ENCODE assay signal across 21 cellular contexts in the genomic region with DNA sequence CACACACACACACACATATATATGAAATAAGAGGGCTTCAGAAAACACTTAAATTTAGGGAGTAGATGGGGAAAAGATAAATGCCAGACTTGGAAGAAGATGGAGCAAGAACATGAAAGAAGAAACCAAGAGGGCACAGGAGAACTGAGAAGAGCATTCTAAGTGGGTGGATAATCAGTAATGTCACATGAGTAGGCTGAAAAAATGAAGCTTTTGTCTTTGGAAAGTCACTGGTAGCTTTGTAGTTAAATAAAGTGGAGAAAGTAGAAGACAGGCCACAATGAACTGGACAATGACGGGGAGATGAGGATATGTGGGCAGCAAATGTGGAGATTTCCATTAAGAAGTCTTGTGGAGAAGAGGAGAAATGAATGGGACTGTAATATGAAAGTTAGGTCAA. TPM values are rescaled to one million over a fixed set of nuclear protein-coding genes. Genes with fewer than 3 reads are reported as not detected.
DNase-seq lines count a peak whose midpoint lies in the region; ATAC-seq, FAIRE-seq and TF ChIP-seq lines count a peak whose summit lies in the region.
"Had no signal": no experiment of that assay in that cellular context is flagged by ENCODE, and none has a peak within 500 bp of the region (broad histone marks: within the 10 kb centered on the region; RNA-seq: fewer than 3 reads in every experiment).

No MANE protein-coding gene starts in this region.

- no peaks in the 10 kb centered on the region for H3K27me3 ChIP-seq in parathyroid adenoma (ENCODE audit: control insufficient read depth, insufficient read depth, low read length)

- no peak for TF ChIP-seq EP300 in A549 (IDR thresholded peaks at IDR 0.05)

- no peak for TF ChIP-seq POLR2A in A549 (IDR thresholded peaks at IDR 0.05; ENCODE audit: low read length)

- 91% methylated on average over 1 of the region's 1 CpG for WGBS in A549 (ENCODE audit: missing lambda C conversion rate)

- intact Hi-C loops in mucosa of descending colon (cut with DNase I, micrococcal nuclease) = no loop called here

- H3K27ac ChIP-seq in A549 (peak overlapping the region in 1 of 2 experiments; percentile 95; a peak in 3 of 6 replicates), HEK293 (ENCODE audit: extremely low read depth, low read depth, low read length) (no peak overlapping the region), parathyroid adenoma (no peak overlapping the region)
- H3K27ac ChIP-seq: BLaER1 had no signal

- ATAC-seq in A549 (no peak), HG03460 (IDR thresholded peaks at IDR 0.05; ENCODE audit: unreplicated experiment) (no peak), GM21723 (IDR thresholded peaks at IDR 0.05; ENCODE audit: unreplicated experiment) (no peak), mucosa of descending colon (no peak)

- no peak for DNase-seq in A549 (ENCODE audit: low read depth in 1 of 2, low spot score in 1 of 2)
- DNase-seq in SK-MEL-5 (ENCODE audit: low read depth, low spot score) = peak; percentile 74
- no peak for DNase-seq in activated CD4-positive, alpha-beta T cell treated with anti-CD3 and anti-CD28 coated beads, Interleukin-2, amount 50 U/mL, for 1 hour
- DNase-seq in mucosa of descending colon = no peak
- DNase-seq: DMS79 treated with DMSO at 0.1 percent for 48 hours, H7, MM.1S, NCI-H1092, NCI-H146, NCI-H2081, NCI-H2171 treated with DMSO at 0.1 percent for 48 hours, NCI-H446, NCI-H69, RPMI8226, SIG-M5 had no signal

- peaks cover 7% of the 10 kb centered on the region for H3K79me2 ChIP-seq in parathyroid adenoma

- H3K9me3 ChIP-seq in A549 = no peaks in the 10 kb centered on the region
- H3K9me3 ChIP-seq in HEK293 (ENCODE audit: control insufficient read depth, insufficient read depth, low read depth, low read length) = no peaks in the 10 kb centered on the region
- H3K9me3 ChIP-seq in parathyroid adenoma (ENCODE audit: control insufficient read depth, low read length) = no peaks in the 10 kb centered on the region
- no peaks in the 10 kb centered on the region for H3K9me3 ChIP-seq in mucosa of descending colon
- H3K9me3 ChIP-seq: BLaER1 had no signal

- H3K9ac ChIP-seq in parathyroid adenoma = no peak overlapping the region
- H3K9ac ChIP-seq: BLaER1 had no signal

- H3K4me1 ChIP-seq in A549 = peaks cover 24% of the 10 kb centered on the region
- peaks cover 5% of the 10 kb centered on the region for H3K4me1 ChIP-seq in HEK293 (ENCODE audit: control insufficient read depth, insufficient read depth, low read length)
- H3K4me1 ChIP-seq in parathyroid adenoma = peaks cover 16% of the 10 kb centered on the region
- H3K4me1 ChIP-seq in mucosa of descending colon (ENCODE audit: low read depth) = peaks cover 33% of the 10 kb centered on the region

- TF ChIP-seq RAD21 in A549 (conservative IDR thresholded peaks at IDR 0.05 in 1 of 2, IDR thresholded peaks at IDR 0.05 in 1 of 2) = no peak

- no peak overlapping the region for H3K4me3 ChIP-seq in A549
- no peak overlapping the region for H3K4me3 ChIP-seq in HEK293 (ENCODE audit: low read depth, low read length)
- peak overlapping the region; percentile 77 for H3K4me3 ChIP-seq in parathyroid adenoma (ENCODE audit: low read depth, low read length)
- no peak overlapping the region for H3K4me3 ChIP-seq in mucosa of descending colon
- H3K4me3 ChIP-seq: BLaER1 had no signal

- no peak overlapping the region for H2AFZ ChIP-seq in parathyroid adenoma

- FAIRE-seq in A549 (lab: Jason Lieb, UNC) = no peak
- FAIRE-seq: A204.1 had no signal

- POLR2A ChIA-PET in A549 (lab: Yijun Ruan, JAX) = interaction anchor here (0.6 kb wide), 1 partner anchor 15 kb away, joined by 3 read pairs; no protein-coding TSS in a partner anchor
- POLR2A ChIA-PET in HEK293 (lab: Yijun Ruan, JAX) = no interaction called here

- H3K36me3 ChIP-seq in HEK293 (ENCODE audit: control insufficient read depth in 2 of 2, insufficient read depth in 1 of 2, low read length in 2 of 2) (no peaks in the 10 kb centered on the region), parathyroid adenoma (ENCODE audit: control insufficient read depth, insufficient read depth, low read length) (no peaks in the 10 kb centered on the region), mucosa of descending colon (ENCODE audit: low read depth) (no peaks in the 10 kb centered on the region)
- H3K36me3 ChIP-seq: BLaER1 had no signal

- CTCF ChIA-PET in A549 (lab: Yijun Ruan, JAX) (interaction anchor here (0.7 to 11.4 kb wide), 2 partner anchors 19 to 33 kb away, joined by 3 to 85 read pairs; no protein-coding TSS in a partner anchor), HEK293 (lab: Yijun Ruan, JAX) (interaction anchor here (1.3 kb wide), 1 partner anchor 127 kb away, joined by 4 read pairs; no protein-coding TSS in a partner anchor)

- peak overlapping the region; percentile 92 for H3K4me2 ChIP-seq in A549
- no peak overlapping the region for H3K4me2 ChIP-seq in parathyroid adenoma (ENCODE audit: low read length)
- H3K4me2 ChIP-seq: BLaER1 had no signal

- TF ChIP-seq CTCF in A549 (IDR thresholded peaks at IDR 0.05) = no peak
- no peak for TF ChIP-seq CTCF in HEK293 (tag by site-specific recombination; IDR thresholded peaks at IDR 0.05)
- no peak for TF ChIP-seq CTCF in parathyroid adenoma (IDR thresholded peaks at IDR 0.05)
- TF ChIP-seq CTCF in mucosa of descending colon (IDR thresholded peaks at IDR 0.05) = no peak

- in situ Hi-C loops in SK-MEL-5 (cut with HindIII; ENCODE audit: low pct_unique_long_range_greater_than_20kb, low sequenced_read_pairs) = no loop called here

TF ChIP-seq in A549, 52 proteins besides CTCF, POLR2A, EP300 and RAD21 (continues in another document):
- TF ChIP-seq ZNF302 (CRISPR knock-in tag; IDR thresholded peaks at IDR 0.05) (no peak), NR3C1 (IDR thresholded peaks at IDR 0.05) (no peak)

TF ChIP-seq in HEK293, 187 proteins besides CTCF, POLR2A, EP300 and RAD21:
- TF ChIP-seq ZNF660 (tag by site-specific recombination; IDR thresholded peaks at IDR 0.05) (0 out of 2 replicates have a peak, but pooled peaks have one; percentile 40), PRDM1 (tag by site-specific recombination; IDR thresholded peaks at IDR 0.05) (peak; percentile 58; the same call in 1 of the 2 replicates)
- TF ChIP-seq, protein P1, sequence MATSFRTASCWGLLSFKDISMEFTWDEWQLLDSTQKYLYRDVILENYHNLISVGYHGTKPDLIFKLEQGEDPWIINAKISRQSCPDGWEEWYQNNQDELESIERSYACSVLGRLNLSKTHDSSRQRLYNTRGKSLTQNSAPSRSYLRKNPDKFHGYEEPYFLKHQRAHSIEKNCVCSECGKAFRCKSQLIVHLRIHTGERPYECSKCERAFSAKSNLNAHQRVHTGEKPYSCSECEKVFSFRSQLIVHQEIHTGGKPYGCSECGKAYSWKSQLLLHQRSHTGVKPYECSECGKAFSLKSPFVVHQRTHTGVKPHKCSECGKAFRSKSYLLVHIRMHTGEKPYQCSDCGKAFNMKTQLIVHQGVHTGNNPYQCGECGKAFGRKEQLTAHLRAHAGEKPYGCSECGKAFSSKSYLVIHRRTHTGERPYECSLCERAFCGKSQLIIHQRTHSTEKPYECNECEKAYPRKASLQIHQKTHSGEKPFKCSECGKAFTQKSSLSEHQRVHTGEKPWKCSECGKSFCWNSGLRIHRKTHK (tag by site-specific recombination; IDR thresholded peaks at IDR 0.05) = no peak

RNA-seq across cellular contexts. Expression of a gene that starts 2.2 kb away (rescaled TPM):
- polyA plus RNA-seq in A549 (2011; rRNA removed) = 2.4 and 2.7 TPM in 2 replicates
- polyA plus RNA-seq in A549 (2012; cell fraction: cytosol; rRNA removed) = 0.98 and 1.2 TPM in 2 replicates
- polyA plus RNA-seq in A549 (2012; cell fraction: nucleus; rRNA removed) = 0.38 and 0.59 TPM in 2 replicates
- 2.7 to 3.9 TPM (median 2.8 TPM) in 3 replicates for polyA plus RNA-seq in A549 (2017; fragmentation: RNase III; extraction: RNeasy Plus Mini Kit Qiagen cat#74134 plus additional on column Dnase treatment)
- 1.1 and 1.5 TPM in 2 replicates for polyA minus RNA-seq in A549 (2011; rRNA and poly(A)+ RNA removed)
- 3.9 and 4.6 TPM in 2 replicates for total RNA-seq in SK-MEL-5 (2014; rRNA removed; shearing (Covaris generic))
- polyA plus RNA-seq in SK-MEL-5 (2015; cell fraction: cytosol; rRNA removed) = 2.1 and 3.9 TPM in 2 replicates
- 3.4 and 6.1 TPM in 2 replicates for polyA plus RNA-seq in SK-MEL-5 (2015; cell fraction: nucleus; rRNA removed)
- total RNA-seq in mucosa of descending colon = 1 to 10 TPM; 4.0 to 4.8 (median 4.7) TPM

RNA-seq across cellular contexts. Expression of a gene that starts 3.4 kb away (rescaled TPM):
- polyA plus RNA-seq in A549 (2011; rRNA removed) = 26.5 and 36.7 TPM in 2 replicates
- polyA plus RNA-seq in A549 (2012; cell fraction: cytosol; rRNA removed) = 24.6 and 36.2 TPM in 2 replicates
- 8.0 and 14.5 TPM in 2 replicates for polyA plus RNA-seq in A549 (2012; cell fraction: nucleus; rRNA removed)
- 30.0 to 34.3 TPM (median 33.3 TPM) in 3 replicates for polyA plus RNA-seq in A549 (2017; fragmentation: RNase III; extraction: RNeasy Plus Mini Kit Qiagen cat#74134 plus additional on column Dnase treatment)
- 3.4 and 3.9 TPM in 2 replicates for polyA minus RNA-seq in A549 (2011; rRNA and poly(A)+ RNA removed)
- 17.5 and 20.1 TPM in 2 replicates for total RNA-seq in SK-MEL-5 (2014; rRNA removed; shearing (Covaris generic))
- 10.3 and 24.8 TPM in 2 replicates for polyA plus RNA-seq in SK-MEL-5 (2015; cell fraction: cytosol; rRNA removed)
- polyA plus RNA-seq in SK-MEL-5 (2015; cell fraction: nucleus; rRNA removed) = 46.8 and 60.9 TPM in 2 replicates
- total RNA-seq in mucosa of descending colon = 10 to 100 TPM; 18.5 to 26.5 (median 20.3) TPM

RNA-seq across cellular contexts. Expression of a gene that starts 15.9 kb away (rescaled TPM):
- 30.8 and 32.3 TPM in 2 replicates for polyA plus RNA-seq in A549 (2011; rRNA removed)
- polyA plus RNA-seq in A549 (2012; cell fraction: cytosol; rRNA removed) = 8.4 and 9.1 TPM in 2 replicates
- 11.5 and 18.4 TPM in 2 replicates for polyA plus RNA-seq in A549 (2012; cell fraction: nucleus; rRNA removed)
- 15.2 to 16.2 TPM (median 16.0 TPM) in 3 replicates for polyA plus RNA-seq in A549 (2017; fragmentation: RNase III; extraction: RNeasy Plus Mini Kit Qiagen cat#74134 plus additional on column Dnase treatment)
- polyA minus RNA-seq in A549 (2011; rRNA and poly(A)+ RNA removed) = 36.8 and 41.8 TPM in 2 replicates
- 10.9 and 11.1 TPM in 2 replicates for total RNA-seq in SK-MEL-5 (2014; rRNA removed; shearing (Covaris generic))
- 5.4 and 8.8 TPM in 2 replicates for polyA plus RNA-seq in SK-MEL-5 (2015; cell fraction: cytosol; rRNA removed)
- polyA plus RNA-seq in SK-MEL-5 (2015; cell fraction: nucleus; rRNA removed) = 14.4 and 23.1 TPM in 2 replicates
- total RNA-seq in mucosa of descending colon = 10 to 100 TPM; 22.2 to 40.8 (median 26.2) TPM

RNA-seq across cellular contexts. Expression of a gene that starts 59.6 kb away (rescaled TPM):
- polyA plus RNA-seq in A549 (2011; rRNA removed) (75.9 and 79.7 TPM in 2 replicates), A549 (2017; fragmentation: RNase III; extraction: RNeasy Plus Mini Kit Qiagen cat#74134 plus additional on column Dnase treatment) (44.3 to 51.1 TPM (median 49.4 TPM) in 3 replicates)
- 27.0 and 31.8 TPM in 2 replicates for polyA plus RNA-seq in A549 (2012; cell fraction: cytosol; rRNA removed)
- polyA plus RNA-seq in A549 (2012; cell fraction: nucleus; rRNA removed) = 37.6 and 48.7 TPM in 2 replicates
- polyA minus RNA-seq in A549 (2011; rRNA and poly(A)+ RNA removed) = 46.4 and 53.1 TPM in 2 replicates
- 55.0 and 56.5 TPM in 2 replicates for total RNA-seq in SK-MEL-5 (2014; rRNA removed; shearing (Covaris generic))
- polyA plus RNA-seq in SK-MEL-5 (2015; cell fraction: cytosol; rRNA removed) = 47.6 and 56.0 TPM in 2 replicates
- 109 and 122 TPM in 2 replicates for polyA plus RNA-seq in SK-MEL-5 (2015; cell fraction: nucleus; rRNA removed)
- total RNA-seq in mucosa of descending colon = 100 to 1,000 TPM in 1 of 3 donors, 10 to 100 TPM in 2; 44.7 to 104 (median 49.9) TPM
